In the genomic region with DNA sequence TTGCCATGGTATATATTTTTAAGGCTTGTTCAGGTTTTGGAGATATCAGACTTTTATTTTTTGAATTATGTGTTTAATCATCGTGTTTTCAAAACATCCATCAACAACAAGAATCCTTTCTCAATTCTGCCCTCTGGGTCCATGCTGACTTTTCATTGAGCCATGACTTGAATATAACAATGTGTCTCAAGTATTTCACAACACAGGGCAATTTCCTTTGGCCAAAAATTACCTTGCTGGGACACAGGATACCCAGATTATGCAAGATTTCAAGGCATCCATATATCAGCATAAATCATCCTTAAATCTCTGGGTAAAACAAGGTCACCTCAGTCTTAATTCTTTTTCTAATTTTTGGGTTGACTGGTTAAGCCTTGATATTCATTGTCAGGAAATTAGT, we compare ENCODE assay signal across 27 cellular contexts.
"Had no signal": no experiment of that assay in that cellular context is flagged by ENCODE, and none has a peak within 500 bp of the region (broad histone marks: within the 10 kb centered on the region; RNA-seq: fewer than 3 reads in every experiment).

No MANE protein-coding gene starts in this region.

- H3K9me3 ChIP-seq: neutrophil, pancreas had no signal

- ATAC-seq: activated naive CD8-positive, alpha-beta T cell treated with anti-CD3 and anti-CD28 coated beads, Interleukin-2, amount 50 U/mL, for 24 hours; left cardiac atrium; lower lobe of right lung; natural killer cell treated with Interleukin-12 subunit alpha and Interleukin-12 subunit beta and Interleukin-15 and Interleukin-18, amount 100 ng/mL, for 72 hours; pancreas; SK-N-SH treated with all-trans-retinoic acid at 6 μM for 48 hours; stimulated activated naive CD8-positive, alpha-beta T cell treated with anti-CD3 and anti-CD28 coated beads, Interleukin-15, Interleukin-2, amounts not matched to agents 100 U/mL and 50 U/mL, for 24 hours; T-cell had no signal

- H3K4me1 Mint-ChIP-seq: activated B cell treated with CpG ODN at 0.5 μM for 24 hours; activated CD4-positive, alpha-beta memory T cell treated with anti-CD3 and anti-CD28 coated beads, Interleukin-2, amount 10 ng/mL, durations not matched to agents 7 days and 5 days; activated naive CD4-positive, alpha-beta T cell treated with anti-CD3 and anti-CD28 coated beads, Interleukin-2, amount 10 ng/mL, durations not matched to agents 7 days and 5 days; activated naive CD8-positive, alpha-beta T cell treated with anti-CD3 and anti-CD28 coated beads, Interleukin-2, amount 50 U/mL, for 24 hours; T-cell had no signal

- H3K36me3 Mint-ChIP-seq: activated naive CD4-positive, alpha-beta T cell treated with anti-CD3 and anti-CD28 coated beads, Interleukin-2, amount 10 ng/mL, durations not matched to agents 7 days and 5 days; natural killer cell treated with Interleukin-12 subunit alpha and Interleukin-12 subunit beta and Interleukin-15 and Interleukin-18, amount 100 ng/mL, for 72 hours; T-cell had no signal

- FAIRE-seq: endothelial cell of umbilical vein, islet of Langerhans, pancreas had no signal

- H3K4me3 ChIP-seq: lower lobe of right lung, pancreas, tibial artery, uterus had no signal

- H3K9me3 Mint-ChIP-seq: activated B cell treated with CpG ODN at 0.5 μM for 24 hours; activated CD4-positive, alpha-beta memory T cell treated with anti-CD3 and anti-CD28 coated beads, Interleukin-2, amount 10 ng/mL, durations not matched to agents 7 days and 5 days; activated naive CD4-positive, alpha-beta T cell treated with anti-CD3 and anti-CD28 coated beads, Interleukin-2, amount 10 ng/mL, durations not matched to agents 7 days and 5 days; activated naive CD8-positive, alpha-beta T cell treated with anti-CD3 and anti-CD28 coated beads, Interleukin-2, amount 50 U/mL, for 24 hours; activated T-helper 2 cell treated with anti-CD3 and anti-CD28 coated beads, Interferon-gamma antibody, Interleukin-2, Interleukin-4, amounts not matched to agents 10 μg/mL and 5 μg/mL and 100 μg/mL, durations not matched to agents 14 hours and 24 hours and 36 hours; natural killer cell treated with Interleukin-12 subunit alpha and Interleukin-12 subunit beta and Interleukin-15 and Interleukin-18, amount 100 ng/mL, for 72 hours had no signal

- H3K27me3 Mint-ChIP-seq: activated CD4-positive, alpha-beta memory T cell treated with anti-CD3 and anti-CD28 coated beads, Interleukin-2, amount 10 ng/mL, durations not matched to agents 7 days and 5 days; activated naive CD4-positive, alpha-beta T cell treated with anti-CD3 and anti-CD28 coated beads, Interleukin-2, amount 10 ng/mL, durations not matched to agents 7 days and 5 days had no signal

- DNase-seq: activated B cell treated with CpG ODN at 0.5 μM for 24 hours; activated CD4-positive, alpha-beta memory T cell treated with anti-CD3 and anti-CD28 coated beads, Interleukin-2, amount 10 ng/mL, durations not matched to agents 7 days and 5 days; activated CD4-positive, alpha-beta T cell treated with anti-CD3 and anti-CD28 coated beads for 4 hours; activated naive CD4-positive, alpha-beta T cell treated with anti-CD3 and anti-CD28 coated beads, Interleukin-2, amount 10 ng/mL, durations not matched to agents 7 days and 5 days; activated naive CD8-positive, alpha-beta T cell treated with anti-CD3 and anti-CD28 coated beads, Interleukin-2, amount 50 U/mL, for 24 hours; activated T-cell treated with anti-CD3 and anti-CD28 coated beads, Interleukin-2, amount 50 U/mL, for 1 hour; dermis blood vessel endothelial cell; effector memory CD4-positive, alpha-beta T cell; glutamatergic neuron; hippocampal formation; left cardiac atrium; lower lobe of right lung; pancreas; stimulated activated CD4-positive, alpha-beta T cell treated with anti-CD3 and anti-CD28 coated beads, Interleukin-1b, Interleukin-23, amount 100 ng/mL, for 48 hours; stimulated activated naive CD8-positive, alpha-beta T cell treated with anti-CD3 and anti-CD28 coated beads, Interleukin-15, Interleukin-2, amounts not matched to agents 100 U/mL and 50 U/mL, for 24 hours; substantia nigra; T-cell; T-helper 9 cell; tibial artery; uterus had no signal

- H3K4me3 Mint-ChIP-seq: activated B cell treated with CpG ODN at 0.5 μM for 24 hours; activated CD4-positive, alpha-beta memory T cell treated with anti-CD3 and anti-CD28 coated beads, Interleukin-2, amount 10 ng/mL, durations not matched to agents 7 days and 5 days; activated naive CD4-positive, alpha-beta T cell treated with anti-CD3 and anti-CD28 coated beads, Interleukin-2, amount 10 ng/mL, durations not matched to agents 7 days and 5 days; activated naive CD8-positive, alpha-beta T cell treated with anti-CD3 and anti-CD28 coated beads, Interleukin-2, amount 50 U/mL, for 24 hours; mesothelial cell of epicardium; natural killer cell treated with Interleukin-12 subunit alpha and Interleukin-12 subunit beta and Interleukin-15 and Interleukin-18, amount 100 ng/mL, for 72 hours; T-cell had no signal

- H3K27ac Mint-ChIP-seq: activated B cell treated with CpG ODN at 0.5 μM for 24 hours; activated CD4-positive, alpha-beta memory T cell treated with anti-CD3 and anti-CD28 coated beads, Interleukin-2, amount 10 ng/mL, durations not matched to agents 7 days and 5 days; activated naive CD4-positive, alpha-beta T cell treated with anti-CD3 and anti-CD28 coated beads, Interleukin-2, amount 10 ng/mL, durations not matched to agents 7 days and 5 days; activated naive CD8-positive, alpha-beta T cell treated with anti-CD3 and anti-CD28 coated beads, Interleukin-2, amount 50 U/mL, for 24 hours; activated T-helper 2 cell treated with anti-CD3 and anti-CD28 coated beads, Interferon-gamma antibody, Interleukin-2, Interleukin-4, amounts not matched to agents 10 μg/mL and 5 μg/mL and 100 μg/mL, durations not matched to agents 14 hours and 24 hours and 36 hours; mesothelial cell of epicardium; natural killer cell treated with Interleukin-12 subunit alpha and Interleukin-12 subunit beta and Interleukin-15 and Interleukin-18, amount 100 ng/mL, for 72 hours; T-cell had no signal

- H3K36me3 ChIP-seq: lower lobe of right lung, neutrophil, pancreas, uterus had no signal

- H3K4me1 ChIP-seq: lower lobe of right lung, pancreas, uterus had no signal

- H3K27me3 ChIP-seq: neutrophil, pancreas, tibial artery, uterus had no signal

- H3K27ac ChIP-seq: lower lobe of right lung, neutrophil, pancreas, tibial artery, uterus had no signal
